8 cellular contexts compared by ENCODE assay signal in genomic region chr1:225473266-225473665, GRCh38. TPM values are rescaled to one million over a fixed set of nuclear protein-coding genes. Genes with fewer than 3 reads are reported as not detected.
A peak's percentile ranks its signal among the peaks of the same experiment; 100 is the strongest.
DNase-seq lines count a peak whose midpoint lies in the region; ATAC-seq and TF ChIP-seq lines count a peak whose summit lies in the region.
"Not testable (repeated sequence)": the region's sequence is repeated elsewhere in the genome, so short reads cannot be mapped to it uniquely, and the experiment has no call there.

No MANE protein-coding gene starts in this region.

- not testable (repeated sequence) for H3K9me3 Mint-ChIP-seq in activated CD8-positive, alpha-beta T cell treated with anti-CD3 and anti-CD28 coated beads for 36 hours; activated naive CD8-positive, alpha-beta T cell (ENCODE audit: low read depth); endodermal cell

- H3K27me3 ChIP-seq in BLaER1 treated with 17β-estradiol and CSF1 and Interleukin-3, amounts not matched to agents 10 nM and 100 nM; endodermal cell (ENCODE audit: control insufficient read depth, insufficient read depth, low read length, poor library complexity, severe bottlenecking): not testable (repeated sequence)

- ATAC-seq in activated CD8-positive, alpha-beta T cell treated with anti-CD3 and anti-CD28 coated beads for 36 hours; sciatic nerve: not testable (repeated sequence)

- H3K4me1 Mint-ChIP-seq in activated CD8-positive, alpha-beta T cell treated with anti-CD3 and anti-CD28 coated beads for 36 hours (ENCODE audit: low read depth), result peaks cover 48% of the 10 kb centered on the region
- H3K4me1 Mint-ChIP-seq in activated naive CD8-positive, alpha-beta T cell (ENCODE audit: low read depth), result peaks cover 54% of the 10 kb centered on the region
- H3K4me1 Mint-ChIP-seq in endodermal cell, result not testable (repeated sequence)

- H3K36me3 ChIP-seq in BLaER1 treated with 17β-estradiol and CSF1 and Interleukin-3, amounts not matched to agents 10 nM and 100 nM; endodermal cell (ENCODE audit: control insufficient read depth, insufficient read depth, low read length): not testable (repeated sequence)

- H3K27me3 Mint-ChIP-seq in activated CD8-positive, alpha-beta T cell treated with anti-CD3 and anti-CD28 coated beads for 36 hours; activated naive CD8-positive, alpha-beta T cell: not testable (repeated sequence)
- peaks cover 16% of the 10 kb centered on the region for H3K27me3 Mint-ChIP-seq in endodermal cell (ENCODE audit: insufficient read depth)

- H4K20me1 ChIP-seq in BLaER1 treated with 17β-estradiol and CSF1 and Interleukin-3, amounts not matched to agents 10 nM and 100 nM, result not testable (repeated sequence)

- DNase-seq in NCI-H1436 (lab: John Stamatoyannopoulos, UW) (peak; percentile 18), endodermal cell (peak; percentile 46), medulla oblongata (ENCODE audit: extremely low spot score) (peak; percentile 36), sciatic nerve (ENCODE audit: low spot score) (peak; percentile 34), ureter (ENCODE audit: low spot score) (peak; percentile 39)
- DNase-seq in activated CD8-positive, alpha-beta T cell treated with anti-CD3 and anti-CD28 coated beads for 36 hours, result peak; percentile 34

- POLR2A ChIA-PET in activated CD8-positive, alpha-beta T cell treated with anti-CD3 and anti-CD28 coated beads for 36 hours (lab: Charles Lee), result interaction anchor here (1.3 to 1.6 kb wide), 3 partner anchors 13 to 305 kb away, joined by 3 read pairs; partner anchors contain the start of gene SRP9

- H3K4me2 ChIP-seq in BLaER1 treated with 17β-estradiol and CSF1 and Interleukin-3, amounts not matched to agents 10 nM and 100 nM, result peak overlapping the region in 7 of 11 experiments; percentile 7 to 42 (median 19); a peak in 5 of 22 replicates

- peaks cover 23 to 84% (median 63%) of the 10 kb centered on the region in 10 experiments for H3K4me1 ChIP-seq in BLaER1 treated with 17β-estradiol and CSF1 and Interleukin-3, amounts not matched to agents 10 nM and 100 nM
- not testable (repeated sequence) for H3K4me1 ChIP-seq in endodermal cell (ENCODE audit: control insufficient read depth, insufficient read depth, low read length)

- not testable (repeated sequence) for TF ChIP-seq CTCF in activated CD8-positive, alpha-beta T cell treated with anti-CD3 and anti-CD28 coated beads for 36 hours (IDR thresholded peaks at IDR 0.05); endodermal cell (conservative IDR thresholded peaks at IDR 0.05)

- not testable (repeated sequence) for H3K4me3 ChIP-seq in BLaER1 treated with 17β-estradiol and CSF1 and Interleukin-3, amounts not matched to agents 10 nM and 100 nM; endodermal cell (ENCODE audit: low read length)

- H3K27ac ChIP-seq in BLaER1 treated with 17β-estradiol and CSF1 and Interleukin-3, amounts not matched to agents 10 nM and 100 nM, result 0 out of 22 replicates have a peak overlapping the region, but pooled peaks of 3 of the 11 experiments have one; percentile 2 to 9 (median 4)
- not testable (repeated sequence) for H3K27ac ChIP-seq in endodermal cell (ENCODE audit: low read depth, low read length)

- 0 out of 22 replicates have a peak overlapping the region, but pooled peaks of 1 of the 11 experiments have one; percentile 18 for H3K9ac ChIP-seq in BLaER1 treated with 17β-estradiol and CSF1 and Interleukin-3, amounts not matched to agents 10 nM and 100 nM
- H3K9ac ChIP-seq in endodermal cell (ENCODE audit: extremely low read depth, low read length, poor library complexity, severe bottlenecking), result not testable (repeated sequence)

- peaks cover 0 to 14% (median 0%) of the 10 kb centered on the region in 11 experiments; a peak in 1 of 22 replicates for H3K9me3 ChIP-seq in BLaER1 treated with 17β-estradiol and CSF1 and Interleukin-3, amounts not matched to agents 10 nM and 100 nM (replicated peaks in 1 of 11)
- H3K9me3 ChIP-seq in endodermal cell (ENCODE audit: control insufficient read depth, low read length), result not testable (repeated sequence)

- intact Hi-C loops in activated CD8-positive, alpha-beta T cell treated with anti-CD3 and anti-CD28 coated beads for 36 hours (cut with micrococcal nuclease), result not testable (repeated sequence)
- intact Hi-C loops in sciatic nerve (cut with DNase I), result loop anchor here (5.0 kb wide), 1 partner anchor 504 kb away; no protein-coding TSS in a partner anchor

- H3K27ac Mint-ChIP-seq in activated CD8-positive, alpha-beta T cell treated with anti-CD3 and anti-CD28 coated beads for 36 hours, result peak overlapping the region; percentile 16
- peak overlapping the region; percentile 67 for H3K27ac Mint-ChIP-seq in activated naive CD8-positive, alpha-beta T cell
- not testable (repeated sequence) for H3K27ac Mint-ChIP-seq in endodermal cell

- not testable (repeated sequence) for H3K36me3 Mint-ChIP-seq in activated CD8-positive, alpha-beta T cell treated with anti-CD3 and anti-CD28 coated beads for 36 hours (ENCODE audit: low read depth); activated naive CD8-positive, alpha-beta T cell; endodermal cell (ENCODE audit: low read depth)

- 89 to 93% methylated on average over 4 to 8 of the region's 8 CpGs for WGBS in endodermal cell (ENCODE audit: insufficient coverage in 1 of 2, insufficient read length in 1 of 2), 2 experiments

- H3K4me3 Mint-ChIP-seq in activated CD8-positive, alpha-beta T cell treated with anti-CD3 and anti-CD28 coated beads for 36 hours; endodermal cell: not testable (repeated sequence)
- peak overlapping the region; percentile 68 for H3K4me3 Mint-ChIP-seq in activated naive CD8-positive, alpha-beta T cell

- CTCF ChIA-PET in activated CD8-positive, alpha-beta T cell treated with anti-CD3 and anti-CD28 coated beads for 36 hours (lab: Charles Lee), result interaction anchor here (0.7 to 3.8 kb wide), 9 partner anchors 12 to 516 kb away, joined by 3 to 51 read pairs (median 3); partner anchors contain the start of gene LBR

RNA-seq across cellular contexts. Expression of gene LBR, which starts 45.4 kb away (rescaled TPM):
- 100 to 1,000 TPM; 145 to 156 TPM for total RNA-seq in activated CD8-positive, alpha-beta T cell treated with anti-CD3 and anti-CD28 coated beads for 36 hours
- total RNA-seq in endodermal cell (10 to 100 TPM; 49.8 to 72.3 TPM), sciatic nerve (48.8 TPM), ureter (81.0 TPM)
- polyA plus RNA-seq in endodermal cell (2013, experiment 1 of 2), result 98.3 TPM
- polyA plus RNA-seq in endodermal cell (2013, experiment 2 of 2), result 96.7 TPM
